Comparison of ENCODE assay signal across 8 cellular contexts in the genomic region with DNA sequence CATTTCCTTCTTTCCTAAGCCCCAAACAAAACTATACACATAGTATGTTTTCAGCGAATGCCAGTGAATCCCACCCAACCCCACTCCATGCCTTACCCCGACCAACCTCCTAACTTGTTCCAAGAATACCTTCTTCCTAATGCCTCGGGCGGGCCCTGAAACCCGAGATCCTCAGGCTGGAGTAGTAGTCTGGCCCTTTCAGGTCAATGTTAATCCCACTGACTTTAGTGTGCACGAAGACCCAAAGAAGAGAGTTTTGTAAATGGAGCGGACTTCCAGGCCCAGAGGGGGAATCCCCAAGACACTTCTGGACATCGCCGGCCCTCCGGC. TPM values are rescaled to one million over a fixed set of nuclear protein-coding genes. Genes with fewer than 3 reads are reported as not detected.
DNase-seq lines count a peak whose midpoint lies in the region; ATAC-seq and TF ChIP-seq lines count a peak whose summit lies in the region.

No MANE protein-coding gene starts in this region.

- H3K27ac Mint-ChIP-seq in activated CD4-positive, alpha-beta memory T cell treated with anti-CD3 and anti-CD28 coated beads for 36 hours, result no peak overlapping the region

- POLR2A ChIA-PET in AG04450 (lab: Yijun Ruan, JAX), result interaction anchor here (0.8 to 1.4 kb wide), 4 partner anchors 9 to 147 kb away, joined by 3 to 7 read pairs (median 4); a partner anchor contains a TSS
- POLR2A ChIA-PET in activated CD4-positive, alpha-beta memory T cell treated with anti-CD3 and anti-CD28 coated beads for 36 hours (lab: Charles Lee), result interaction anchor here (0.8 to 1.9 kb wide), 7 partner anchors 9 to 292 kb away, joined by 3 to 7 read pairs (median 3); a partner anchor contains a TSS

- H3K27me3 ChIP-seq in AG04450 (ENCODE audit: control insufficient read depth, insufficient read depth, low read length) (no peaks in the 10 kb centered on the region), dorsolateral prefrontal cortex (no peaks in the 10 kb centered on the region), muscle layer of duodenum (ENCODE audit: low read depth, low read length) (no peaks in the 10 kb centered on the region)

- peak; percentile 6 for ATAC-seq in HG03469 (IDR thresholded peaks at IDR 0.05; ENCODE audit: unreplicated experiment)

- peak overlapping the region; percentile 87 for H3K27ac ChIP-seq in AG04450 (ENCODE audit: low read depth, low read length)
- H3K27ac ChIP-seq in dorsolateral prefrontal cortex, result peak overlapping the region; percentile 10 to 96 (median 88)
- peak overlapping the region; percentile 93 for H3K27ac ChIP-seq in muscle layer of duodenum (ENCODE audit: low read length)

- no peak for DNase-seq in AG04450 (ENCODE audit: low read depth, low spot score)
- DNase-seq in dorsolateral prefrontal cortex, result no peak
- no peak for DNase-seq in OCI-M2 (lab: John Stamatoyannopoulos, UW; ENCODE audit: unreplicated experiment)
- no peak for DNase-seq in Kasumi-1 (lab: John Stamatoyannopoulos, UW)
- no peak for DNase-seq in stimulated activated CD4-positive, alpha-beta T cell treated with anti-CD3 and anti-CD28 coated beads, Interleukin-2, amount 100 ng/mL, for 24 hours
- no peak for DNase-seq in activated CD4-positive, alpha-beta memory T cell treated with anti-CD3 and anti-CD28 coated beads for 36 hours

- H3K36me3 Mint-ChIP-seq in activated CD4-positive, alpha-beta memory T cell treated with anti-CD3 and anti-CD28 coated beads for 36 hours, result peaks cover 38% of the 10 kb centered on the region

- H3K4me1 Mint-ChIP-seq in activated CD4-positive, alpha-beta memory T cell treated with anti-CD3 and anti-CD28 coated beads for 36 hours (ENCODE audit: low read depth), result peaks cover 27% of the 10 kb centered on the region

- H3K4me3 ChIP-seq in AG04450 (ENCODE audit: low read depth, low read length), result peak overlapping the region; percentile 92
- H3K4me3 ChIP-seq in dorsolateral prefrontal cortex, result peak overlapping the region; percentile 66 to 100 (median 92)
- peak overlapping the region; percentile 95 to 97 for H3K4me3 ChIP-seq in muscle layer of duodenum (ENCODE audit: low read depth in 1 of 2, low read length in 2 of 2)

- H3K4me3 Mint-ChIP-seq in activated CD4-positive, alpha-beta memory T cell treated with anti-CD3 and anti-CD28 coated beads for 36 hours, result no peak overlapping the region

- H3K4me1 ChIP-seq in muscle layer of duodenum (ENCODE audit: control insufficient read depth in 1 of 2, insufficient read depth in 2 of 2, low read length in 2 of 2), result peaks cover 20 to 35% of the 10 kb centered on the region in 2 donors

- no peaks in the 10 kb centered on the region for H3K9me3 Mint-ChIP-seq in activated CD4-positive, alpha-beta memory T cell treated with anti-CD3 and anti-CD28 coated beads for 36 hours

- H3K36me3 ChIP-seq in muscle layer of duodenum (ENCODE audit: control insufficient read depth in 1 of 2, insufficient read depth in 2 of 2, low read length in 2 of 2), result peaks cover 48 to 54% of the 10 kb centered on the region in 2 donors

- H3K27me3 Mint-ChIP-seq in activated CD4-positive, alpha-beta memory T cell treated with anti-CD3 and anti-CD28 coated beads for 36 hours, result no peaks in the 10 kb centered on the region

- H3K9me3 ChIP-seq in AG04450 (ENCODE audit: control insufficient read depth, insufficient read depth, low read length), result peaks cover 2% of the 10 kb centered on the region; the same call in 1 of the 2 replicates
- H3K9me3 ChIP-seq in muscle layer of duodenum (ENCODE audit: control insufficient read depth in 1 of 2, low read length in 2 of 2), result no peaks in the 10 kb centered on the region

- CTCF ChIA-PET in AG04450 (lab: Charles Lee), result no interaction called here
- CTCF ChIA-PET in activated CD4-positive, alpha-beta memory T cell treated with anti-CD3 and anti-CD28 coated beads for 36 hours (lab: Charles Lee), result interaction anchor here (0.7 to 3.2 kb wide), 4 partner anchors 9 to 302 kb away, joined by 3 to 33 read pairs (median 4); a partner anchor contains a TSS

- intact Hi-C loops in dorsolateral prefrontal cortex (cut with DNase I), result loop anchor here (1.0 to 5.0 kb wide), 3 partner anchors 61 to 269 kb away; a partner anchor contains a TSS
- intact Hi-C loops in activated CD4-positive, alpha-beta memory T cell treated with anti-CD3 and anti-CD28 coated beads for 36 hours (cut with micrococcal nuclease), result loop anchor here (2.0 to 5.0 kb wide), 2 partner anchors 40 to 149 kb away; a partner anchor contains a TSS

- TF ChIP-seq CTCF in AG04450 (IDR thresholded peaks at IDR 0.05; ENCODE audit: low read depth, low read length), result no peak
- no peak for TF ChIP-seq CTCF in dorsolateral prefrontal cortex (IDR thresholded peaks at IDR 0.05 in 54 of 56, conservative IDR thresholded peaks at IDR 0.05 in 2 of 56; ENCODE audit: low read depth in 1 of 56, partially characterized antibody in 56 of 56)

RNA-seq across cellular contexts. Expression of a gene that starts 0.4 kb away (rescaled TPM):
- 241 and 262 TPM in 2 replicates for polyA plus RNA-seq in AG04450 (2011; rRNA removed)
- 290 and 405 TPM in 2 replicates for polyA minus RNA-seq in AG04450 (2011; rRNA and poly(A)+ RNA removed)
- 10 to 100 TPM; 57.9 to 94.9 (median 76.6) TPM for total RNA-seq in dorsolateral prefrontal cortex
- 10 to 100 TPM; 38.3 to 39.3 TPM for total RNA-seq in activated CD4-positive, alpha-beta memory T cell treated with anti-CD3 and anti-CD28 coated beads for 36 hours

RNA-seq across cellular contexts. Expression of a gene that starts 0.6 kb away (rescaled TPM):
- 48.1 and 50.8 TPM in 2 replicates for polyA plus RNA-seq in AG04450 (2011; rRNA removed)
- 33.1 and 42.3 TPM in 2 replicates for polyA minus RNA-seq in AG04450 (2011; rRNA and poly(A)+ RNA removed)
- 10 to 100 TPM; 13.6 to 34.4 (median 23.6) TPM for total RNA-seq in dorsolateral prefrontal cortex
- 10 to 100 TPM; 46.8 to 49.5 TPM for total RNA-seq in activated CD4-positive, alpha-beta memory T cell treated with anti-CD3 and anti-CD28 coated beads for 36 hours

RNA-seq across cellular contexts. Expression of a gene that starts 6.2 kb away (rescaled TPM):
- polyA plus RNA-seq in AG04450 (2011; rRNA removed), result 0.14 and 0.16 TPM in 2 replicates
- polyA minus RNA-seq in AG04450 (2011; rRNA and poly(A)+ RNA removed), result 0.26 and 0.32 TPM in 2 replicates
- 10 to 100 TPM in 99 of 120 experiments, 1 to 10 TPM in 21; 3.9 to 21.4 (median 12.9) TPM for total RNA-seq in dorsolateral prefrontal cortex
- total RNA-seq in activated CD4-positive, alpha-beta memory T cell treated with anti-CD3 and anti-CD28 coated beads for 36 hours, result under 1 TPM in 1 of 2 experiments, not detected in 1; 0.12 TPM

RNA-seq across cellular contexts. Expression of a gene that starts 39.0 kb away (rescaled TPM):
- polyA plus RNA-seq in AG04450 (2011; rRNA removed), result 18.4 and 20.4 TPM in 2 replicates
- 15.4 and 17.0 TPM in 2 replicates for polyA minus RNA-seq in AG04450 (2011; rRNA and poly(A)+ RNA removed)
- total RNA-seq in dorsolateral prefrontal cortex, result 100 to 1,000 TPM in 3 of 120 experiments, 10 to 100 TPM in 117; 21.7 to 124 (median 47.1) TPM
- total RNA-seq in activated CD4-positive, alpha-beta memory T cell treated with anti-CD3 and anti-CD28 coated beads for 36 hours, result 10 to 100 TPM; 30.5 to 36.2 TPM

RNA-seq across cellular contexts. Expression of a gene that starts 59.5 kb away (rescaled TPM):
- 28.4 and 31.5 TPM in 2 replicates for polyA plus RNA-seq in AG04450 (2011; rRNA removed)
- 45.1 and 46.8 TPM in 2 replicates for polyA minus RNA-seq in AG04450 (2011; rRNA and poly(A)+ RNA removed)
- total RNA-seq in dorsolateral prefrontal cortex, result 10 to 100 TPM; 25.5 to 71.5 (median 43.3) TPM
- 10 to 100 TPM; 83.7 to 97.9 TPM for total RNA-seq in activated CD4-positive, alpha-beta memory T cell treated with anti-CD3 and anti-CD28 coated beads for 36 hours

Comparison
In these comparisons a context has a peak if more than half of its experiments do, and no peak if none do; other contexts are left out.
1. RNA of a gene that starts 6.2 kb away (total RNA-seq): 3.9 to 21.4 TPM in dorsolateral prefrontal cortex; 0.12 TPM in activated CD4-positive, alpha-beta memory T cell treated with anti-CD3 and anti-CD28 coated beads for 36 hours; every median in the first group is over 4 times any median in the second.
2. Peak in every context shown above with its lines, with median percentiles within 50 percentile points of each other: H3K27ac ChIP-seq and H3K4me3 ChIP-seq.